ENCODE assay signal across 8 cellular contexts in genomic region chr4:98260579-98261290, GRCh38. TPM values are rescaled to one million over a fixed set of nuclear protein-coding genes. Genes with fewer than 3 reads are reported as not detected.
DNase-seq lines count a peak whose midpoint lies in the region; ATAC-seq and TF ChIP-seq lines count a peak whose summit lies in the region.

No MANE protein-coding gene starts in this region.

- TF ChIP-seq POLR2A in lower leg skin (IDR thresholded peaks at IDR 0.05) = peak in 1 of 2 donors; percentile 48

- DNase-seq in CD1c-positive myeloid dendritic cell (ENCODE audit: extremely low spot score) = peak; percentile 97
- peak; percentile 75 to 95 for DNase-seq in NCI-H526 (lab: John Stamatoyannopoulos, UW)
- peak; percentile 85 to 92 for DNase-seq in activated CD4-positive, alpha-beta T cell treated with anti-CD3 and anti-CD28 coated beads, Interleukin-2, amount 50 U/mL, for 24 hours (ENCODE audit: low read depth in 1 of 2, low spot score in 1 of 2)
- peak; percentile 97 for DNase-seq in dermis blood vessel endothelial cell
- DNase-seq in lower leg skin (ENCODE audit: low spot score in 2 of 2) = peak; percentile 93 to 98
- DNase-seq in stimulated activated CD4-positive, alpha-beta T cell treated with anti-CD3 and anti-CD28 coated beads, Interleukin-4, amount 100 ng/mL, for 24 hours = peak; percentile 95

- H3K4me3 ChIP-seq in lower leg skin (ENCODE audit: low read depth, poor library complexity, severe bottlenecking) = peak overlapping the region; percentile 52

- no peak for TF ChIP-seq CTCF in lower leg skin (IDR thresholded peaks at IDR 0.05)

- 1% methylated on average over 32 to 36 of the region's 59 CpGs for WGBS in lower leg skin, 2 donors

- ATAC-seq in GM19328 (IDR thresholded peaks at IDR 0.05; ENCODE audit: unreplicated experiment) = peak; percentile 92
- ATAC-seq in HG03460 (IDR thresholded peaks at IDR 0.05; ENCODE audit: unreplicated experiment) = peak; percentile 89

- intact Hi-C loops in lower leg skin (cut with DNase I; ENCODE audit: low total_unique reads) = no loop called here

RNA-seq across cellular contexts. Expression of gene RAP1GDS1, which starts 0.4 kb away (rescaled TPM):
- total RNA-seq in dermis blood vessel endothelial cell (62.3 and 70.5 TPM in 2 replicates), lower leg skin (10 to 100 TPM; 24.1 to 29.2 (median 26.5) TPM)

Comparison
In these comparisons a context has a peak if more than half of its experiments do, and no peak if none do; other contexts are left out.
1. Peak in every context shown above with its lines: DNase-seq, ATAC-seq and H3K4me3 ChIP-seq.